In the genomic region with DNA sequence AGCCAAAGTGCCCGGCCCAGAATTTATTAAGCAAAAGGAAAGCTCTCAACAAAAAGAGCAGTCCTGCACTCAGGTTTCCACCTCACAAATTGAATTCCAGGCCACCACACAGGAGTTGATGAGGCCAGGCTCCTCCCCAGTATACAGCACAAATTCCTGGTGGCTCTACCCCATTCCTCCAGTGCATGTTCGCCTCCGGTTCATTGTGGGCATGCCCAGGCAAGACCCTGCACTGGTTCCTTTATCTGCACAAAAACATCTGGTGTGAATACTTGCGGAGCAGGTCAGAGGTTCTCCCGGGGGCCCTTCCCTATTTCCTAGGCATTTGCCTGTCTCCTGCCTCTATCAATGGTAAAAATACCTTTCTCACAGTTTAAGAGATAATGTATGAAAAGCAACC, we compare ENCODE assay signal across 12 cellular contexts.
DNase-seq lines count a peak whose midpoint lies in the region; ATAC-seq, FAIRE-seq and TF ChIP-seq lines count a peak whose summit lies in the region.
"Had no signal": no experiment of that assay in that cellular context is flagged by ENCODE, and none has a peak within 500 bp of the region (broad histone marks: within the 10 kb centered on the region; RNA-seq: fewer than 3 reads in every experiment).

No MANE protein-coding gene starts in this region.

- H4K20me1 ChIP-seq in IMR-90 (ENCODE audit: insufficient read depth, low read length) = no peaks in the 10 kb centered on the region

- H3K4me1 ChIP-seq in IMR-90 (ENCODE audit: control insufficient read depth, insufficient read depth, low read length) = peaks cover 4% of the 10 kb centered on the region

- peak overlapping the region; percentile 96 for H4K5ac ChIP-seq in IMR-90 (ENCODE audit: low read depth, low read length)

- H3K36me3 ChIP-seq in IMR-90 (ENCODE audit: control insufficient read depth, insufficient read depth, low read length) = no peaks in the 10 kb centered on the region
- H3K36me3 ChIP-seq in bronchial epithelial cell (ENCODE audit: control insufficient read depth, insufficient read depth, low read length) = no peaks in the 10 kb centered on the region
- H3K36me3 ChIP-seq: neutrophil had no signal

- no peak overlapping the region for H2AK5ac ChIP-seq in IMR-90 (ENCODE audit: low read depth, low read length)

- no peaks in the 10 kb centered on the region for H3K9me1 ChIP-seq in IMR-90 (ENCODE audit: insufficient read depth, low read length)

- 0 out of 2 replicates have a peak overlapping the region, but pooled peaks have one; percentile 41 for H3K4me2 ChIP-seq in IMR-90 (ENCODE audit: low read depth, low read length)

- no peaks in the 10 kb centered on the region for H3K9me3 Mint-ChIP-seq in activated CD4-positive, alpha-beta T cell treated with anti-CD3 and anti-CD28 coated beads for 36 hours (ENCODE audit: low read depth)
- H3K9me3 Mint-ChIP-seq: activated T-helper 1 cell treated with anti-CD3 and anti-CD28 coated beads, Interleukin-12 subunit alpha, Interleukin-12 subunit beta, Interleukin-2, Interleukin-4 antibody, amounts not matched to agents 30 ng/mL and 10 ng/mL and 1 ng/mL, durations not matched to agents 14 hours and 24 hours and 36 hours had no signal

- H3K27ac ChIP-seq in IMR-90 (ENCODE audit: insufficient read depth, low read length) = peak overlapping the region; percentile 76; the same call in 1 of the 2 replicates
- H3K27ac ChIP-seq: neutrophil had no signal

- no peak for TF ChIP-seq CTCF in AG10803 (conservative IDR thresholded peaks at IDR 0.05; ENCODE audit: low read length)
- no peak for TF ChIP-seq CTCF in IMR-90 (conservative IDR thresholded peaks at IDR 0.05; ENCODE audit: low read depth, low read length)
- no peak for TF ChIP-seq CTCF in bronchial epithelial cell (IDR thresholded peaks at IDR 0.05; ENCODE audit: insufficient read depth, low read length, severe bottlenecking)

- H3K79me1 ChIP-seq in IMR-90 (ENCODE audit: low read depth in 1 of 2, low read length in 2 of 2) = no peaks in the 10 kb centered on the region

- no peak for TF ChIP-seq RAD21 in IMR-90 (IDR thresholded peaks at IDR 0.05; ENCODE audit: low read length)

- H3K27ac Mint-ChIP-seq in activated CD4-positive, alpha-beta T cell treated with anti-CD3 and anti-CD28 coated beads for 36 hours = no peak overlapping the region
- H3K27ac Mint-ChIP-seq in T-helper 17 cell = no peak overlapping the region
- H3K27ac Mint-ChIP-seq: activated T-helper 1 cell treated with anti-CD3 and anti-CD28 coated beads, Interleukin-12 subunit alpha, Interleukin-12 subunit beta, Interleukin-2, Interleukin-4 antibody, amounts not matched to agents 30 ng/mL and 10 ng/mL and 1 ng/mL, durations not matched to agents 14 hours and 24 hours and 36 hours; CD4-positive, CD25-positive, alpha-beta regulatory T cell had no signal

- intact Hi-C loops in IMR-90 (cut with micrococcal nuclease) = no loop called here
- intact Hi-C loops in activated CD4-positive, alpha-beta T cell treated with anti-CD3 and anti-CD28 coated beads for 36 hours (cut with DNase I, micrococcal nuclease) = no loop called here

- H2AK9ac ChIP-seq in IMR-90 (replicated peaks; ENCODE audit: low read depth, low read length, poor library complexity) = peak overlapping the region; percentile 91

- no peak overlapping the region for H3K23ac ChIP-seq in IMR-90 (ENCODE audit: low read depth, low read length)

- H3K36me3 Mint-ChIP-seq in activated CD4-positive, alpha-beta T cell treated with anti-CD3 and anti-CD28 coated beads for 36 hours (ENCODE audit: low read depth) = no peaks in the 10 kb centered on the region
- no peaks in the 10 kb centered on the region for H3K36me3 Mint-ChIP-seq in T-helper 17 cell (ENCODE audit: low read depth)
- H3K36me3 Mint-ChIP-seq: CD4-positive, CD25-positive, alpha-beta regulatory T cell had no signal

- no CpG with 5 or more reads among the region's 5 CpGs for WGBS in IMR-90 (ENCODE audit: extremely low coverage in 2 of 2, insufficient read length in 1 of 2), 2 experiments

- peak overlapping the region; percentile 45 for H2BK120ac ChIP-seq in IMR-90 (ENCODE audit: low read depth, low read length)

- H4K8ac ChIP-seq in IMR-90 (ENCODE audit: low read depth in 2 of 2, low read length in 2 of 2) = peak overlapping the region in 1 of 2 experiments; percentile 54; a peak in 2 of 4 replicates

- dilution Hi-C loops in IMR-90 (cut with HindIII; ENCODE audit: low sequenced_read_pairs, unreplicated experiment) = no loop called here

- H3K9me3 ChIP-seq in IMR-90 (ENCODE audit: control insufficient read depth, insufficient read depth, low read length) = no peaks in the 10 kb centered on the region
- no peaks in the 10 kb centered on the region for H3K9me3 ChIP-seq in T-helper 17 cell (ENCODE audit: control insufficient read depth, low read length, poor library complexity, severe bottlenecking)
- H3K9me3 ChIP-seq: neutrophil had no signal

- peak overlapping the region; percentile 73 for H2BK5ac ChIP-seq in IMR-90 (ENCODE audit: low read depth, low read length, poor library complexity, severe bottlenecking)

- H3K4me3 Mint-ChIP-seq in activated CD4-positive, alpha-beta T cell treated with anti-CD3 and anti-CD28 coated beads for 36 hours = no peak overlapping the region
- no peak overlapping the region for H3K4me3 Mint-ChIP-seq in T-helper 17 cell
- H3K4me3 Mint-ChIP-seq: activated T-helper 1 cell treated with anti-CD3 and anti-CD28 coated beads, Interleukin-12 subunit alpha, Interleukin-12 subunit beta, Interleukin-2, Interleukin-4 antibody, amounts not matched to agents 30 ng/mL and 10 ng/mL and 1 ng/mL, durations not matched to agents 14 hours and 24 hours and 36 hours; CD4-positive, CD25-positive, alpha-beta regulatory T cell had no signal

- peak; percentile 43 for FAIRE-seq in bronchial epithelial cell (lab: Jason Lieb, UNC)

- ATAC-seq in IMR-90 (ENCODE audit: low read depth) (peak; percentile 95), T-helper 17 cell (no peak)
- no peak for ATAC-seq in activated CD4-positive, alpha-beta T cell treated with anti-CD3 and anti-CD28 coated beads for 36 hours

- CTCF ChIA-PET in IMR-90 (lab: Yijun Ruan, JAX) = no interaction called here
- CTCF ChIA-PET in activated CD4-positive, alpha-beta T cell treated with anti-CD3 and anti-CD28 coated beads for 36 hours (lab: Charles Lee) = no interaction called here

- peak overlapping the region; percentile 51; the same call in 1 of the 2 replicates for H4K91ac ChIP-seq in IMR-90 (ENCODE audit: insufficient read depth, low read depth, low read length)

- H3K18ac ChIP-seq in IMR-90 (ENCODE audit: low read depth, low read length) = peak overlapping the region; percentile 94

- no peak for TF ChIP-seq POLR2A in IMR-90 (IDR thresholded peaks at IDR 0.05; ENCODE audit: low read depth, low read length)

- peak overlapping the region; percentile 6 for H3K4ac ChIP-seq in IMR-90 (ENCODE audit: low read depth, low read length)

- peak overlapping the region; percentile 36; the same call in 1 of the 3 replicates for H2BK15ac ChIP-seq in IMR-90 (ENCODE audit: low read depth, low read length)

- H3K56ac ChIP-seq in IMR-90 (ENCODE audit: extremely low read depth, insufficient read depth, low read length) = no peak overlapping the region

- in situ Hi-C loops in IMR-90 (cut with MboI; ENCODE audit: low sequenced_read_pairs) = no loop called here

- POLR2A ChIA-PET in IMR-90 (lab: Charles Lee; ENCODE audit: unreplicated experiment) = no interaction called here
- POLR2A ChIA-PET in activated CD4-positive, alpha-beta T cell treated with anti-CD3 and anti-CD28 coated beads for 36 hours (lab: Charles Lee) = no interaction called here

- BruUV-seq in IMR-90 (replicated peaks; lab: Mats Ljungman, UMichigan) = no TSS peak

- H3K27me3 ChIP-seq in IMR-90 (ENCODE audit: control insufficient read depth, insufficient read depth, low read length) = no peaks in the 10 kb centered on the region
- no peaks in the 10 kb centered on the region for H3K27me3 ChIP-seq in bronchial epithelial cell (ENCODE audit: control insufficient read depth, insufficient read depth, low read length)
- H3K27me3 ChIP-seq: neutrophil had no signal

- H3K4me3 ChIP-seq in AG10803 (ENCODE audit: low read length) (no peak overlapping the region), IMR-90 (ENCODE audit: insufficient read depth, low read depth, low read length) (no peak overlapping the region), bronchial epithelial cell (ENCODE audit: low read depth, low read length) (peak overlapping the region; percentile 21)

- DNase-seq in AG10803 (ENCODE audit: low read depth) (peak; percentile 62), IMR-90 (peak; percentile 63), bronchial epithelial cell (ENCODE audit: low read depth) (peak; percentile 97), islet precursor cell (peak; percentile 99), OCI-M2 (lab: John Stamatoyannopoulos, UW; ENCODE audit: unreplicated experiment) (no peak), T-helper 17 cell (no peak)
- no peak for DNase-seq in activated effector memory CD4-positive, alpha-beta T cell treated with anti-CD3 and anti-CD28 coated beads, Interleukin-2, amount 50 U/mL, for 16 hours
- no peak for DNase-seq in activated CD4-positive, alpha-beta T cell treated with anti-CD3 and anti-CD28 coated beads for 36 hours
- DNase-seq: CD4-positive, CD25-positive, alpha-beta regulatory T cell; NCI-H1694 had no signal

- no peaks in the 10 kb centered on the region for H3K27me3 Mint-ChIP-seq in activated CD4-positive, alpha-beta T cell treated with anti-CD3 and anti-CD28 coated beads for 36 hours
- H3K27me3 Mint-ChIP-seq in T-helper 17 cell = no peaks in the 10 kb centered on the region
- H3K27me3 Mint-ChIP-seq: CD4-positive, CD25-positive, alpha-beta regulatory T cell had no signal

- H3K9ac ChIP-seq in IMR-90 (ENCODE audit: low read depth, low read length) = no peak overlapping the region

- peak overlapping the region; percentile 3 for H2BK20ac ChIP-seq in IMR-90 (ENCODE audit: low read depth, low read length)

- no peaks in the 10 kb centered on the region for H3K4me1 Mint-ChIP-seq in activated CD4-positive, alpha-beta T cell treated with anti-CD3 and anti-CD28 coated beads for 36 hours
- H3K4me1 Mint-ChIP-seq in T-helper 17 cell = no peaks in the 10 kb centered on the region
- H3K4me1 Mint-ChIP-seq: CD4-positive, CD25-positive, alpha-beta regulatory T cell had no signal

- H3K14ac ChIP-seq in IMR-90 (replicated peaks; ENCODE audit: low read depth, low read length) = peak overlapping the region; percentile 69

- H2AFZ ChIP-seq in IMR-90 (replicated peaks; ENCODE audit: low read length, poor library complexity) = peak overlapping the region; percentile 87

TF ChIP-seq in IMR-90, 13 proteins besides CTCF, POLR2A, EP300 and RAD21 (continues in another document):
- TF ChIP-seq NFE2L2 (IDR thresholded peaks at IDR 0.05; ENCODE audit: low read depth, low read length) (no peak), MAFK (IDR thresholded peaks at IDR 0.05; ENCODE audit: low read depth, low read length) (no peak), MAZ (IDR thresholded peaks at IDR 0.05; ENCODE audit: borderline replicate concordance, low read depth, low read length) (no peak), CEBPB (IDR thresholded peaks at IDR 0.05; ENCODE audit: low read depth, low read length) (no peak)

Comparison
In these comparisons a context has a peak if more than half of its experiments do, and no peak if none do; other contexts are left out.
1. DNase-seq: peak in AG10803 (single experiment), IMR-90 (single experiment), bronchial epithelial cell (single experiment) and islet precursor cell (single experiment); none in activated effector memory CD4-positive, alpha-beta T cell treated with anti-CD3 and anti-CD28 coated beads, Interleukin-2, amount 50 U/mL, for 16 hours (single experiment), OCI-M2 (single experiment), activated CD4-positive, alpha-beta T cell treated with anti-CD3 and anti-CD28 coated beads for 36 hours (single experiment) and T-helper 17 cell (0 of 3).